18 cellular contexts compared by ENCODE assay signal in genomic region chr18:23701544-23702064, GRCh38. TPM values are rescaled to one million over a fixed set of nuclear protein-coding genes. Genes with fewer than 3 reads are reported as not detected.
A peak's percentile ranks its signal among the peaks of the same experiment; 100 is the strongest.
DNase-seq lines count a peak whose midpoint lies in the region; ATAC-seq, FAIRE-seq and TF ChIP-seq lines count a peak whose summit lies in the region.
"Had no signal": no experiment of that assay in that cellular context is flagged by ENCODE, and none has a peak within 500 bp of the region (broad histone marks: within the 10 kb centered on the region; RNA-seq: fewer than 3 reads in every experiment).

No MANE protein-coding gene starts in this region.

- 0 out of 2 replicates have a peak, but pooled peaks have one; percentile 46 for TF ChIP-seq CTCF in A673 (conservative IDR thresholded peaks at IDR 0.05; ENCODE audit: low read depth, low read length)
- TF ChIP-seq CTCF in C4-2B (conservative IDR thresholded peaks at IDR 0.05) = no peak
- TF ChIP-seq CTCF in IMR-90 (conservative IDR thresholded peaks at IDR 0.05; ENCODE audit: low read depth, low read length) = no peak
- TF ChIP-seq CTCF in K562 (IDR thresholded peaks at IDR 0.05 in 2 of 3, conservative IDR thresholded peaks at IDR 0.05 in 1 of 3; ENCODE audit: insufficient read depth in 2 of 3, low read depth in 1 of 3, low read length in 3 of 3) = no peak; a peak in 1 of 6 replicates

- no peak for TF ChIP-seq EP300 in K562 (IDR thresholded peaks at IDR 0.05; ENCODE audit: low read length)

- no peak overlapping the region for H4K8ac ChIP-seq in IMR-90 (ENCODE audit: low read depth in 2 of 2, low read length in 2 of 2)

- H3K36me3 ChIP-seq in A673 (ENCODE audit: insufficient read depth, low read length, poor library complexity, severe bottlenecking) (no peaks in the 10 kb centered on the region), IMR-90 (ENCODE audit: control insufficient read depth, insufficient read depth, low read length) (no peaks in the 10 kb centered on the region), K562 (ENCODE audit: control insufficient read depth, insufficient read depth, low read length) (no peaks in the 10 kb centered on the region)
- H3K36me3 ChIP-seq: BE2C; BLaER1 treated with 17β-estradiol and CSF1 and Interleukin-3, amounts not matched to agents 10 nM and 100 nM had no signal

- H2BK5ac ChIP-seq in IMR-90 (ENCODE audit: low read depth, low read length, poor library complexity, severe bottlenecking) = no peak overlapping the region

- H4K5ac ChIP-seq in IMR-90 (ENCODE audit: low read depth, low read length) = no peak overlapping the region

- H3K9ac ChIP-seq in IMR-90 (ENCODE audit: low read depth, low read length) (no peak overlapping the region), K562 (ENCODE audit: insufficient read depth in 1 of 2, low read depth in 2 of 2, low read length in 2 of 2) (no peak overlapping the region)
- H3K9ac ChIP-seq: BLaER1 treated with 17β-estradiol and CSF1 and Interleukin-3, amounts not matched to agents 10 nM and 100 nM had no signal

- H2BK20ac ChIP-seq in IMR-90 (ENCODE audit: low read depth, low read length) = no peak overlapping the region

- intact Hi-C loops in A673 (cut with micrococcal nuclease; ENCODE audit: unreplicated experiment) (loop anchor here (5.0 kb wide), 2 partner anchors 111 to 204 kb away; no protein-coding TSS in a partner anchor), IMR-90 (cut with micrococcal nuclease) (loop anchor here (5.0 kb wide), 2 partner anchors 204 to 416 kb away; no protein-coding TSS in a partner anchor), K562 (cut with micrococcal nuclease) (loop anchor here (2.0 to 5.0 kb wide), 2 partner anchors 203 to 889 kb away; no protein-coding TSS in a partner anchor)

- H3K79me2 ChIP-seq in K562 (ENCODE audit: control insufficient read depth, insufficient read depth, low read length) = no peaks in the 10 kb centered on the region

- no peak overlapping the region for H3K4me3 ChIP-seq in A673 (ENCODE audit: low read depth, low read length, poor library complexity, severe bottlenecking)
- no peak overlapping the region for H3K4me3 ChIP-seq in IMR-90 (ENCODE audit: insufficient read depth, low read depth, low read length)
- H3K4me3 ChIP-seq in K562 = no peak overlapping the region
- H3K4me3 ChIP-seq: BLaER1 treated with 17β-estradiol and CSF1 and Interleukin-3, amounts not matched to agents 10 nM and 100 nM had no signal

- H2AK5ac ChIP-seq in IMR-90 (ENCODE audit: low read depth, low read length) = no peak overlapping the region

- H3K4ac ChIP-seq in IMR-90 (ENCODE audit: low read depth, low read length) = no peak overlapping the region

- no peak for TF ChIP-seq RAD21 in IMR-90 (IDR thresholded peaks at IDR 0.05; ENCODE audit: low read length)
- TF ChIP-seq RAD21 in K562 (CRISPR knock-in tag; conservative IDR thresholded peaks at IDR 0.05 in 1 of 2, IDR thresholded peaks at IDR 0.05 in 1 of 2) = no peak

- H2BK120ac ChIP-seq in IMR-90 (ENCODE audit: low read depth, low read length) = no peak overlapping the region

- no peak for TF ChIP-seq POLR2A in IMR-90 (IDR thresholded peaks at IDR 0.05; ENCODE audit: low read depth, low read length)
- no peak for TF ChIP-seq POLR2A in K562 (conservative IDR thresholded peaks at IDR 0.05)

- H3K9me1 ChIP-seq in IMR-90 (ENCODE audit: insufficient read depth, low read length) = no peaks in the 10 kb centered on the region
- no peaks in the 10 kb centered on the region for H3K9me1 ChIP-seq in K562 (ENCODE audit: control insufficient read depth, insufficient read depth, low read length)

- H4K20me1 ChIP-seq in IMR-90 (ENCODE audit: insufficient read depth, low read length) (no peaks in the 10 kb centered on the region), K562 (replicated peaks; ENCODE audit: control insufficient read depth, insufficient read depth, low read length) (no peaks in the 10 kb centered on the region)
- H4K20me1 ChIP-seq: BLaER1 treated with 17β-estradiol and CSF1 and Interleukin-3, amounts not matched to agents 10 nM and 100 nM had no signal

- H3K4me1 ChIP-seq in A673 (ENCODE audit: insufficient read depth, low read length, poor library complexity, severe bottlenecking) = no peaks in the 10 kb centered on the region
- H3K4me1 ChIP-seq in IMR-90 (ENCODE audit: control insufficient read depth, insufficient read depth, low read length) = peaks cover 6% of the 10 kb centered on the region
- peaks cover 0 to 4% of the 10 kb centered on the region in 2 experiments; a peak in 1 of 5 replicates for H3K4me1 ChIP-seq in K562 (replicated peaks in 1 of 2; ENCODE audit: control insufficient read depth in 2 of 2, insufficient read depth in 2 of 2, low read length in 2 of 2)
- H3K4me1 ChIP-seq: BE2C had no signal

- H3K9me3 ChIP-seq in A673 (ENCODE audit: low read depth, low read length, poor library complexity, severe bottlenecking) = no peaks in the 10 kb centered on the region
- no peaks in the 10 kb centered on the region for H3K9me3 ChIP-seq in IMR-90 (ENCODE audit: control insufficient read depth, insufficient read depth, low read length)
- no peaks in the 10 kb centered on the region for H3K9me3 ChIP-seq in K562 (replicated peaks; ENCODE audit: control insufficient read depth, insufficient read depth, low read depth, low read length)
- H3K9me3 ChIP-seq: BE2C had no signal

- ATAC-seq in IMR-90 (ENCODE audit: low read depth) (no peak), K562 (peak; percentile 52)

- POLR2A ChIA-PET in A673 (lab: Charles Lee; ENCODE audit: low non-redundant PET) = no interaction called here
- POLR2A ChIA-PET in IMR-90 (lab: Charles Lee; ENCODE audit: unreplicated experiment) = no interaction called here
- POLR2A ChIA-PET in K562 (lab: Yijun Ruan, JAX) = no interaction called here

- no peak overlapping the region for H2AK9ac ChIP-seq in IMR-90 (replicated peaks; ENCODE audit: low read depth, low read length, poor library complexity)

- no peak for FAIRE-seq in K562 (lab: Jason Lieb, UNC)
- FAIRE-seq: G401.6, GM12892, H1 had no signal

- CTCF ChIA-PET in A673 (lab: Charles Lee) (interaction anchor here (1.9 kb wide), 1 partner anchor 79 kb away, joined by 31 read pairs; no protein-coding TSS in a partner anchor), IMR-90 (lab: Yijun Ruan, JAX) (interaction anchor here (0.6 to 1.2 kb wide), 3 partner anchors 17 to 217 kb away, joined by 3 to 4 read pairs (median 3); no protein-coding TSS in a partner anchor), K562 (lab: Yijun Ruan, JAX; ENCODE audit: low intra/inter-chr PET ratio) (interaction anchor here (0.7 kb wide), 1 partner anchor 79 kb away, joined by 3 read pairs; no protein-coding TSS in a partner anchor)

- H3K27ac ChIP-seq in A673 (ENCODE audit: low read depth, low read length, poor library complexity, severe bottlenecking) (no peak overlapping the region), C4-2B (peak overlapping the region; percentile 27; the same call in 1 of the 2 replicates), IMR-90 (ENCODE audit: insufficient read depth, low read length) (no peak overlapping the region), K562 (ENCODE audit: extremely low read depth, low read depth, low read length) (no peak overlapping the region)
- H3K27ac ChIP-seq: BLaER1 treated with 17β-estradiol and CSF1 and Interleukin-3, amounts not matched to agents 10 nM and 100 nM had no signal

- no peaks in the 10 kb centered on the region for H3K79me1 ChIP-seq in IMR-90 (ENCODE audit: low read depth in 1 of 2, low read length in 2 of 2)

- no peak overlapping the region for H3K14ac ChIP-seq in IMR-90 (replicated peaks; ENCODE audit: low read depth, low read length)

- in situ Hi-C loops in IMR-90 (cut with MboI; ENCODE audit: low sequenced_read_pairs) = loop anchor here (5.0 kb wide), 2 partner anchors 74 to 184 kb away; no protein-coding TSS in a partner anchor
- in situ Hi-C loops in K562 (cut with MboI) = no loop called here

- dilution Hi-C loops in IMR-90 (cut with HindIII; ENCODE audit: low sequenced_read_pairs, unreplicated experiment) = no loop called here

- no peak overlapping the region for H3K23ac ChIP-seq in IMR-90 (ENCODE audit: low read depth, low read length)

- H3K27me3 ChIP-seq in A673 (replicated peaks; ENCODE audit: insufficient read depth, low read depth, low read length, poor library complexity) = no peaks in the 10 kb centered on the region
- H3K27me3 ChIP-seq in IMR-90 (ENCODE audit: control insufficient read depth, insufficient read depth, low read length) = peaks cover 25% of the 10 kb centered on the region
- peaks cover 19 to 22% of the 10 kb centered on the region in 2 experiments for H3K27me3 ChIP-seq in K562 (ENCODE audit: control insufficient read depth in 2 of 2, insufficient read depth in 2 of 2, low read length in 2 of 2)
- H3K27me3 ChIP-seq: BE2C; BLaER1 treated with 17β-estradiol and CSF1 and Interleukin-3, amounts not matched to agents 10 nM and 100 nM had no signal

- H2AFZ ChIP-seq in IMR-90 (replicated peaks; ENCODE audit: low read length, poor library complexity) = no peak overlapping the region
- no peak overlapping the region for H2AFZ ChIP-seq in K562 (ENCODE audit: low read depth, low read length)

- H2BK15ac ChIP-seq in IMR-90 (ENCODE audit: low read depth, low read length) = 0 out of 3 replicates have a peak overlapping the region, but pooled peaks have one; percentile 10

- DNase-seq in A673 (ENCODE audit: low spot score) = peak; percentile 70
- DNase-seq in IMR-90 = no peak
- no peak for DNase-seq in K562 (ENCODE audit: extremely low read depth in 1 of 4, low spot score in 3 of 4)
- DNase-seq in NCI-H1092 treated with DMSO at 0.1 percent for 48 hours (lab: John Stamatoyannopoulos, UW) = no peak
- no peak for DNase-seq in OCI-M2 (lab: John Stamatoyannopoulos, UW; ENCODE audit: unreplicated experiment)
- DNase-seq: BE2C; Calu3; CD4-positive, alpha-beta memory T cell; COR-L47; DMS53; DMS79 treated with DMSO at 0.1 percent for 48 hours; H7; HCEC 1CT had no signal

- H3K4me2 ChIP-seq in IMR-90 (ENCODE audit: low read depth, low read length) = no peak overlapping the region
- H3K4me2 ChIP-seq in K562 (ENCODE audit: insufficient read depth, low read length) = no peak overlapping the region

- no peak overlapping the region for H4K91ac ChIP-seq in IMR-90 (ENCODE audit: insufficient read depth, low read depth, low read length)

- no TSS peak for BruUV-seq in A673 (replicated peaks; lab: Mats Ljungman, UMichigan)
- no TSS peak for BruUV-seq in IMR-90 (replicated peaks; lab: Mats Ljungman, UMichigan)
- no TSS peak for BruUV-seq in K562 (replicated peaks; lab: Mats Ljungman, UMichigan)

- H3K56ac ChIP-seq in IMR-90 (ENCODE audit: extremely low read depth, insufficient read depth, low read length) = no peak overlapping the region

- WGBS in IMR-90 (ENCODE audit: extremely low coverage in 2 of 2, insufficient read length in 1 of 2), 2 experiments = 96% methylated on average over 5 of the region's 8 CpGs; no CpG with 5 or more reads in 1 of the 2 experiments
- WGBS in K562 (ENCODE audit: insufficient coverage, low coverage, missing lambda C conversion rate) = under 1% methylated on average over 8 of the region's 8 CpGs

- no peak overlapping the region for H3K18ac ChIP-seq in IMR-90 (ENCODE audit: low read depth, low read length)

RNA-seq across cellular contexts. Expression of gene LAMA3, which starts 12.4 kb away (rescaled TPM):
- total RNA-seq in A673 (2021) (2.6 and 2.7 TPM in 2 replicates), IMR-90 (2012; rRNA removed) (0.18 and 0.28 TPM in 2 replicates), K562 (2014; rRNA removed) (not detected in 2 replicates), K562 (2014; rRNA removed; fragmentation: Illumina TruSeq; extraction: Trizol) (not detected in 2 replicates), K562 (2015; rRNA removed; fragmentation: Illumina TruSeq; extraction: Trizol) (not detected in 2 replicates), K562 (2021) (0.07 and 0.13 TPM in 2 replicates)
- polyA plus RNA-seq in IMR-90 (2012; rRNA removed) (0.13 and 0.19 TPM in 2 replicates), K562 (2011; rRNA removed) (not detected in 2 replicates), K562 (2014; fragmentation: Illumina TruSeq; extraction: Trizol) (not detected in 2 replicates), K562 (2014; fragmentation: Nextera tagmentation; extraction: Ambion mirVana) (not detected), K562 (2014; rRNA removed) (not detected in 2 replicates)
- polyA plus RNA-seq in IMR-90 (2012; cell fraction: cytosol; rRNA removed) = 0.11 and 0.15 TPM in 2 replicates
- polyA plus RNA-seq in IMR-90 (2012; cell fraction: nucleus; rRNA removed; ENCODE audit: low replicate concordance) = 0.33 and 0.57 TPM in 2 replicates
- not detected in 2 replicates for total RNA-seq in K562 (2011; cell fraction: chromatin; rRNA removed; ENCODE audit: low replicate concordance)
- not detected in 2 replicates for total RNA-seq in K562 (2011; cell fraction: nucleolus; rRNA removed)
- not detected in 2 replicates for total RNA-seq in K562 (2011; cell fraction: nucleoplasm; rRNA removed)
- not detected in 2 replicates for polyA plus RNA-seq in K562 (2011; cell fraction: cytosol; rRNA removed)
- polyA plus RNA-seq in K562 (2011; cell fraction: nucleus; rRNA removed) = not detected in 2 replicates
- 0.03 TPM in 1 of 2 replicates, not detected in the other for polyA plus RNA-seq in K562 (2012)
- polyA minus RNA-seq in K562 (2011; rRNA and poly(A)+ RNA removed) = not detected in 2 replicates
- 0.29 and 0.73 TPM in 2 replicates for polyA minus RNA-seq in K562 (2011; cell fraction: cytosol; rRNA and poly(A)+ RNA removed)
- polyA minus RNA-seq in K562 (2011; cell fraction: nucleus; rRNA and poly(A)+ RNA removed) = 0.11 and 0.27 TPM in 2 replicates
- total RNA-seq: CD4-positive, alpha-beta memory T cell had no signal
- polyA plus RNA-seq: CD4-positive, alpha-beta memory T cell had no signal

RNA-seq across cellular contexts. Expression of gene ANKRD29, which starts 38.9 kb away (rescaled TPM):
- total RNA-seq in A673 (2021) = 2.6 and 2.8 TPM in 2 replicates
- under 0.01 and 0.18 TPM in 2 replicates for total RNA-seq in IMR-90 (2012; rRNA removed)
- polyA plus RNA-seq in IMR-90 (2012; rRNA removed) = 0.07 and 0.31 TPM in 2 replicates
- 0.01 and 0.10 TPM in 2 replicates for polyA plus RNA-seq in IMR-90 (2012; cell fraction: cytosol; rRNA removed)
- 0.36 and 0.66 TPM in 2 replicates for polyA plus RNA-seq in IMR-90 (2012; cell fraction: nucleus; rRNA removed; ENCODE audit: low replicate concordance)
- not detected in 2 replicates for total RNA-seq in K562 (2011; cell fraction: chromatin; rRNA removed; ENCODE audit: low replicate concordance)
- total RNA-seq in K562 (2011; cell fraction: nucleolus; rRNA removed) = not detected in 2 replicates
- total RNA-seq in K562 (2011; cell fraction: nucleoplasm; rRNA removed) = not detected in 2 replicates
- total RNA-seq in K562 (2014; rRNA removed) = 0.36 TPM in 1 of 2 replicates, not detected in the other
- total RNA-seq in K562 (2014; rRNA removed; fragmentation: Illumina TruSeq; extraction: Trizol) = not detected in 2 replicates
- not detected in 2 replicates for total RNA-seq in K562 (2015; rRNA removed; fragmentation: Illumina TruSeq; extraction: Trizol)
- total RNA-seq in K562 (2021) = not detected in 2 replicates
- not detected in 2 replicates for polyA plus RNA-seq in K562 (2011; rRNA removed)
- polyA plus RNA-seq in K562 (2011; cell fraction: cytosol; rRNA removed) = not detected in 2 replicates
- not detected in 2 replicates for polyA plus RNA-seq in K562 (2011; cell fraction: nucleus; rRNA removed)
- polyA plus RNA-seq in K562 (2012) = 0.10 TPM in 1 of 2 replicates, not detected in the other
- not detected in 2 replicates for polyA plus RNA-seq in K562 (2014; fragmentation: Illumina TruSeq; extraction: Trizol)
- polyA plus RNA-seq in K562 (2014; fragmentation: Nextera tagmentation; extraction: Ambion mirVana) = not detected
- 0.03 TPM in 1 of 2 replicates, not detected in the other for polyA plus RNA-seq in K562 (2014; rRNA removed)
- not detected in 2 replicates for polyA minus RNA-seq in K562 (2011; rRNA and poly(A)+ RNA removed)
- polyA minus RNA-seq in K562 (2011; cell fraction: cytosol; rRNA and poly(A)+ RNA removed) = not detected in 2 replicates
- polyA minus RNA-seq in K562 (2011; cell fraction: nucleus; rRNA and poly(A)+ RNA removed) = not detected in 2 replicates
- total RNA-seq: CD4-positive, alpha-beta memory T cell had no signal
